Comparison of ENCODE assay signal across 1 cellular context in genomic region chr7:27377988-27378387, GRCh38.
TF ChIP-seq lines count a peak whose summit lies in the region.

No MANE protein-coding gene starts in this region.

TF ChIP-seq in H1, 55 proteins besides CTCF, POLR2A, EP300 and RAD21:
- no peak for TF ChIP-seq TAF7 (optimal IDR thresholded peaks at IDR 0.05; ENCODE audit: borderline replicate concordance, low read depth, low read length)
- TF ChIP-seq MAX (IDR thresholded peaks at IDR 0.05), result no peak
- TF ChIP-seq HDAC2 (IDR thresholded peaks at IDR 0.05; ENCODE audit: borderline replicate concordance in 1 of 2, low read depth in 2 of 2, low read length in 2 of 2), result no peak
- no peak for TF ChIP-seq SIN3A (conservative IDR thresholded peaks at IDR 0.05 in 1 of 2, IDR thresholded peaks at IDR 0.05 in 1 of 2; ENCODE audit: low read depth in 1 of 2, low read length in 2 of 2)
- no peak for TF ChIP-seq CEBPB (IDR thresholded peaks at IDR 0.05; ENCODE audit: low read depth, low read length)
- TF ChIP-seq CHD1 (IDR thresholded peaks at IDR 0.05; ENCODE audit: low read depth, low read length), result no peak
- TF ChIP-seq CREB1 (IDR thresholded peaks at IDR 0.05), result no peak
- TF ChIP-seq SP1 (IDR thresholded peaks at IDR 0.05; ENCODE audit: low read depth, low read length), result no peak
- no peak for TF ChIP-seq SRF (IDR thresholded peaks at IDR 0.05; ENCODE audit: low read depth, low read length)
- TF ChIP-seq, protein P1, sequence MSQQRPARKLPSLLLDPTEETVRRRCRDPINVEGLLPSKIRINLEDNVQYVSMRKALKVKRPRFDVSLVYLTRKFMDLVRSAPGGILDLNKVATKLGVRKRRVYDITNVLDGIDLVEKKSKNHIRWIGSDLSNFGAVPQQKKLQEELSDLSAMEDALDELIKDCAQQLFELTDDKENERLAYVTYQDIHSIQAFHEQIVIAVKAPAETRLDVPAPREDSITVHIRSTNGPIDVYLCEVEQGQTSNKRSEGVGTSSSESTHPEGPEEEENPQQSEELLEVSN (IDR thresholded peaks at IDR 0.05), result no peak
